1 cellular context compared by ENCODE assay signal in genomic region chr9:109440797-109441287, GRCh38.
TF ChIP-seq lines count a peak whose summit lies in the region.

No MANE protein-coding gene starts in this region.

TF ChIP-seq in IMR-90, 13 proteins besides CTCF, POLR2A, EP300 and RAD21 (continued from another document):
- TF ChIP-seq RFX5 (IDR thresholded peaks at IDR 0.05; ENCODE audit: low read depth, low read length): no peak
